10 cellular contexts compared by ENCODE assay signal in genomic region chr10:69425513-69426298, GRCh38. TPM values are rescaled to one million over a fixed set of nuclear protein-coding genes. Genes with fewer than 3 reads are reported as not detected.
DNase-seq lines count a peak whose midpoint lies in the region; ATAC-seq, FAIRE-seq and TF ChIP-seq lines count a peak whose summit lies in the region.
"Had no signal": no experiment of that assay in that cellular context is flagged by ENCODE, and none has a peak within 500 bp of the region (broad histone marks: within the 10 kb centered on the region; RNA-seq: fewer than 3 reads in every experiment).

No MANE protein-coding gene starts in this region.

- BruUV-seq in K562 (replicated peaks; lab: Mats Ljungman, UMichigan): no TSS peak

- H3K9me3 Mint-ChIP-seq in natural killer cell treated with Interleukin-12 subunit alpha and Interleukin-12 subunit beta and Interleukin-15 and Interleukin-18, amount 100 ng/mL, for 72 hours: no peaks in the 10 kb centered on the region

- CTCF ChIA-PET in K562 (lab: Yijun Ruan, JAX; ENCODE audit: low intra/inter-chr PET ratio): interaction anchor here (3.7 kb wide), 1 partner anchor 82 kb away, joined by 52 read pairs; no protein-coding TSS in a partner anchor

- no peak overlapping the region for H3K4me3 Mint-ChIP-seq in natural killer cell treated with Interleukin-12 subunit alpha and Interleukin-12 subunit beta and Interleukin-15 and Interleukin-18, amount 100 ng/mL, for 72 hours

- in situ Hi-C loops in K562 (cut with MboI): no loop called here

- intact Hi-C loops in K562 (cut with micrococcal nuclease): loop anchor here (5.0 kb wide), 1 partner anchor 212 kb away; no protein-coding TSS in a partner anchor

- H3K36me3 ChIP-seq in K562 (ENCODE audit: control insufficient read depth, insufficient read depth, low read length) (no peaks in the 10 kb centered on the region), muscle layer of duodenum (ENCODE audit: control insufficient read depth in 1 of 2, insufficient read depth in 2 of 2, low read length in 2 of 2) (no peaks in the 10 kb centered on the region)

- H3K4me1 Mint-ChIP-seq in natural killer cell treated with Interleukin-12 subunit alpha and Interleukin-12 subunit beta and Interleukin-15 and Interleukin-18, amount 100 ng/mL, for 72 hours (ENCODE audit: low read depth in 2 of 2): peaks cover 8 to 14% of the 10 kb centered on the region in 2 donors

- TF ChIP-seq RAD21 in K562 (CRISPR knock-in tag; conservative IDR thresholded peaks at IDR 0.05 in 1 of 2, IDR thresholded peaks at IDR 0.05 in 1 of 2): no peak

- POLR2A ChIA-PET in K562 (lab: Yijun Ruan, JAX): interaction anchor here (0.8 to 1.3 kb wide), 4 partner anchors 13 to 121 kb away, joined by 3 read pairs; no protein-coding TSS in a partner anchor

- H3K4me1 ChIP-seq in K562 (replicated peaks in 1 of 2; ENCODE audit: control insufficient read depth in 2 of 2, insufficient read depth in 2 of 2, low read length in 2 of 2) (peaks cover 6 to 15% of the 10 kb centered on the region in 2 experiments; a peak in 3 of 5 replicates), muscle layer of duodenum (ENCODE audit: control insufficient read depth in 1 of 2, insufficient read depth in 2 of 2, low read length in 2 of 2) (peaks cover 13 to 18% of the 10 kb centered on the region in 2 donors)

- no peaks in the 10 kb centered on the region for H3K9me3 ChIP-seq in K562 (replicated peaks; ENCODE audit: control insufficient read depth, insufficient read depth, low read depth, low read length)
- H3K9me3 ChIP-seq in muscle layer of duodenum (ENCODE audit: control insufficient read depth in 1 of 2, low read length in 2 of 2): no peaks in the 10 kb centered on the region

- peak overlapping the region; percentile 52 for H2AFZ ChIP-seq in K562 (ENCODE audit: low read depth, low read length)

- no peak overlapping the region for H3K27ac Mint-ChIP-seq in natural killer cell treated with Interleukin-12 subunit alpha and Interleukin-12 subunit beta and Interleukin-15 and Interleukin-18, amount 100 ng/mL, for 72 hours

- 10% methylated on average over 5 of the region's 5 CpGs for WGBS in K562 (ENCODE audit: insufficient coverage, low coverage, missing lambda C conversion rate)

- no peaks in the 10 kb centered on the region for H3K9me1 ChIP-seq in K562 (ENCODE audit: control insufficient read depth, insufficient read depth, low read length)

- no peaks in the 10 kb centered on the region for H3K36me3 Mint-ChIP-seq in natural killer cell treated with Interleukin-12 subunit alpha and Interleukin-12 subunit beta and Interleukin-15 and Interleukin-18, amount 100 ng/mL, for 72 hours

- H3K9ac ChIP-seq in K562 (ENCODE audit: insufficient read depth in 1 of 2, low read depth in 2 of 2, low read length in 2 of 2): no peak overlapping the region

- no peak overlapping the region for H3K4me3 ChIP-seq in K562
- H3K4me3 ChIP-seq in muscle layer of duodenum (ENCODE audit: low read depth in 1 of 2, low read length in 2 of 2): no peak overlapping the region

- H3K27me3 Mint-ChIP-seq in natural killer cell treated with Interleukin-12 subunit alpha and Interleukin-12 subunit beta and Interleukin-15 and Interleukin-18, amount 100 ng/mL, for 72 hours: peaks cover 7 to 13% of the 10 kb centered on the region in 2 donors

- H3K27ac ChIP-seq in K562 (ENCODE audit: extremely low read depth, low read depth, low read length) (no peak overlapping the region), muscle layer of duodenum (ENCODE audit: low read length) (peak overlapping the region; percentile 52)

- TF ChIP-seq POLR2A in K562 (conservative IDR thresholded peaks at IDR 0.05): no peak

- no peak for ATAC-seq in K562
- ATAC-seq in natural killer cell treated with Interleukin-12 subunit alpha and Interleukin-12 subunit beta and Interleukin-15 and Interleukin-18, amount 100 ng/mL, for 72 hours: no peak

- no peak for TF ChIP-seq CTCF in K562 (IDR thresholded peaks at IDR 0.05 in 2 of 3, conservative IDR thresholded peaks at IDR 0.05 in 1 of 3; ENCODE audit: insufficient read depth in 2 of 3, low read depth in 1 of 3, low read length in 3 of 3)

- no peak overlapping the region for H3K4me2 ChIP-seq in K562 (ENCODE audit: insufficient read depth, low read length)

- H3K79me2 ChIP-seq in K562 (ENCODE audit: control insufficient read depth, insufficient read depth, low read length): no peaks in the 10 kb centered on the region

- DNase-seq in NCI-H2171 treated with DMSO at 0.1 percent for 48 hours (lab: John Stamatoyannopoulos, UW): peak; percentile 26
- DNase-seq in NCI-H2171 (lab: John Stamatoyannopoulos, UW): no peak
- peak; percentile 61 for DNase-seq in NCI-H1436 treated with DMSO at 0.1 percent for 48 hours (lab: John Stamatoyannopoulos, UW)
- DNase-seq in K562 (ENCODE audit: extremely low read depth in 1 of 4, low spot score in 3 of 4): peak in 1 of 4 experiments; percentile 54
- no peak for DNase-seq in D341Med (ENCODE audit: low spot score)
- DNase-seq in NCI-H1092 (lab: John Stamatoyannopoulos, UW): no peak
- no peak for DNase-seq in natural killer cell treated with Interleukin-12 subunit alpha and Interleukin-12 subunit beta and Interleukin-15 and Interleukin-18, amount 100 ng/mL, for 72 hours (ENCODE audit: low spot score)
- DNase-seq: OCI-M1 had no signal

- H3K27me3 ChIP-seq in K562 (ENCODE audit: control insufficient read depth in 2 of 2, insufficient read depth in 2 of 2, low read length in 2 of 2): peaks cover 5 to 20% of the 10 kb centered on the region in 2 experiments; a peak in 2 of 5 replicates
- no peaks in the 10 kb centered on the region for H3K27me3 ChIP-seq in muscle layer of duodenum (ENCODE audit: low read depth, low read length)

- FAIRE-seq in K562 (lab: Jason Lieb, UNC): peak; percentile 58
- FAIRE-seq: A204.1 had no signal

- no peaks in the 10 kb centered on the region for H4K20me1 ChIP-seq in K562 (replicated peaks; ENCODE audit: control insufficient read depth, insufficient read depth, low read length)

- no peak for TF ChIP-seq EP300 in K562 (IDR thresholded peaks at IDR 0.05; ENCODE audit: low read length)

TF ChIP-seq in K562, 482 proteins besides CTCF, POLR2A, EP300 and RAD21 (continues in another document):
- TF ChIP-seq NFYB (IDR thresholded peaks at IDR 0.05; ENCODE audit: extremely low read depth, insufficient read length) (peak; percentile 92), L3MBTL2 (IDR thresholded peaks at IDR 0.05) (peak; percentile 62)
- TF ChIP-seq, protein P1, sequence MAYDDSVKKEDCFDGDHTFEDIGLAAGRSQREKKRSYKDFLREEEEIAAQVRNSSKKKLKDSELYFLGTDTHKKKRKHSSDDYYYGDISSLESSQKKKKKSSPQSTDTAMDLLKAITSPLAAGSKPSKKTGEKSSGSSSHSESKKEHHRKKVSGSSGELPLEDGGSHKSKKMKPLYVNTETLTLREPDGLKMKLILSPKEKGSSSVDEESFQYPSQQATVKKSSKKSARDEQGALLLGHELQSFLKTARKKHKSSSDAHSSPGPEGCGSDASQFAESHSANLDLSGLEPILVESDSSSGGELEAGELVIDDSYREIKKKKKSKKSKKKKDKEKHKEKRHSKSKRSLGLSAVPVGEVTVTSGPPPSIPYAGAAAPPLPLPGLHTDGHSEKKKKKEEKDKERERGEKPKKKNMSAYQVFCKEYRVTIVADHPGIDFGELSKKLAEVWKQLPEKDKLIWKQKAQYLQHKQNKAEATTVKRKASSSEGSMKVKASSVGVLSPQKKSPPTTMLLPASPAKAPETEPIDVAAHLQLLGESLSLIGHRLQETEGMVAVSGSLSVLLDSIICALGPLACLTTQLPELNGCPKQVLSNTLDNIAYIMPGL (CRISPR knock-in tag; IDR thresholded peaks at IDR 0.05): no peak

RNA-seq across cellular contexts. Expression of gene TACR2, which starts 9.0 kb away (rescaled TPM):
- total RNA-seq in K562 (2011; cell fraction: chromatin; rRNA removed; ENCODE audit: low replicate concordance): not detected in 2 replicates
- not detected in 2 replicates for total RNA-seq in K562 (2011; cell fraction: nucleolus; rRNA removed)
- total RNA-seq in K562 (2011; cell fraction: nucleoplasm; rRNA removed): not detected in 2 replicates
- total RNA-seq in K562 (2014; rRNA removed) (not detected in 2 replicates), K562 (2014; rRNA removed; fragmentation: Illumina TruSeq; extraction: Trizol) (not detected in 2 replicates), K562 (2015; rRNA removed; fragmentation: Illumina TruSeq; extraction: Trizol) (not detected in 2 replicates), K562 (2021) (not detected in 2 replicates)
- polyA plus RNA-seq in K562 (2011; rRNA removed) (not detected in 2 replicates), K562 (2014; fragmentation: Illumina TruSeq; extraction: Trizol) (not detected in 2 replicates), K562 (2014; fragmentation: Nextera tagmentation; extraction: Ambion mirVana) (not detected), K562 (2014; rRNA removed) (not detected in 2 replicates)
- polyA plus RNA-seq in K562 (2011; cell fraction: cytosol; rRNA removed): not detected in 2 replicates
- polyA plus RNA-seq in K562 (2011; cell fraction: nucleus; rRNA removed): not detected in 2 replicates
- polyA plus RNA-seq in K562 (2012): 0.20 and 0.22 TPM in 2 replicates
- not detected in 2 replicates for polyA minus RNA-seq in K562 (2011; rRNA and poly(A)+ RNA removed)
- not detected in 2 replicates for polyA minus RNA-seq in K562 (2011; cell fraction: cytosol; rRNA and poly(A)+ RNA removed)
- not detected in 2 replicates for polyA minus RNA-seq in K562 (2011; cell fraction: nucleus; rRNA and poly(A)+ RNA removed)
- total RNA-seq in natural killer cell treated with Interleukin-12 subunit alpha and Interleukin-12 subunit beta and Interleukin-15 and Interleukin-18, amount 100 ng/mL, for 72 hours: not detected

RNA-seq across cellular contexts. Expression of gene TSPAN15, which starts 25.6 kb away (rescaled TPM):
- total RNA-seq in K562 (2011; cell fraction: chromatin; rRNA removed; ENCODE audit: low replicate concordance): 0.95 TPM in 1 of 2 replicates, not detected in the other
- 0.17 and 0.66 TPM in 2 replicates for total RNA-seq in K562 (2011; cell fraction: nucleolus; rRNA removed)
- 0.38 TPM in 1 of 2 replicates, not detected in the other for total RNA-seq in K562 (2011; cell fraction: nucleoplasm; rRNA removed)
- 0.78 and 1.0 TPM in 2 replicates for total RNA-seq in K562 (2014; rRNA removed)
- 0.33 and 0.35 TPM in 2 replicates for total RNA-seq in K562 (2014; rRNA removed; fragmentation: Illumina TruSeq; extraction: Trizol)
- 0.19 and 0.36 TPM in 2 replicates for total RNA-seq in K562 (2015; rRNA removed; fragmentation: Illumina TruSeq; extraction: Trizol)
- total RNA-seq in K562 (2021): 0.53 and 0.83 TPM in 2 replicates
- polyA plus RNA-seq in K562 (2011; rRNA removed): 0.45 and 0.64 TPM in 2 replicates
- 0.81 and 0.88 TPM in 2 replicates for polyA plus RNA-seq in K562 (2011; cell fraction: cytosol; rRNA removed)
- 0.71 and 0.73 TPM in 2 replicates for polyA plus RNA-seq in K562 (2011; cell fraction: nucleus; rRNA removed)
- polyA plus RNA-seq in K562 (2012): 0.59 and 0.89 TPM in 2 replicates
- polyA plus RNA-seq in K562 (2014; fragmentation: Illumina TruSeq; extraction: Trizol): 0.26 and 0.45 TPM in 2 replicates
- not detected for polyA plus RNA-seq in K562 (2014; fragmentation: Nextera tagmentation; extraction: Ambion mirVana)
- polyA plus RNA-seq in K562 (2014; rRNA removed): 0.36 and 1.2 TPM in 2 replicates
- 0.48 and 0.53 TPM in 2 replicates for polyA minus RNA-seq in K562 (2011; rRNA and poly(A)+ RNA removed)
- 0.95 and 2.6 TPM in 2 replicates for polyA minus RNA-seq in K562 (2011; cell fraction: cytosol; rRNA and poly(A)+ RNA removed)
- 1.1 TPM in 2 replicates for polyA minus RNA-seq in K562 (2011; cell fraction: nucleus; rRNA and poly(A)+ RNA removed)
- 1 to 10 TPM; 1.2 to 1.4 TPM for total RNA-seq in natural killer cell treated with Interleukin-12 subunit alpha and Interleukin-12 subunit beta and Interleukin-15 and Interleukin-18, amount 100 ng/mL, for 72 hours

Comparison
In these comparisons a context has a peak if more than half of its experiments do, and no peak if none do; other contexts are left out.
1. DNase-seq: peak in NCI-H2171 treated with DMSO at 0.1 percent for 48 hours (single experiment) and NCI-H1436 treated with DMSO at 0.1 percent for 48 hours (single experiment); none in NCI-H2171 (single experiment), D341Med (single experiment), NCI-H1092 (single experiment) and natural killer cell treated with Interleukin-12 subunit alpha and Interleukin-12 subunit beta and Interleukin-15 and Interleukin-18, amount 100 ng/mL, for 72 hours (single experiment).